ENCODE assay signal across 19 cellular contexts in genomic region chr16:23387666-23388065, GRCh38.
DNase-seq lines count a peak whose midpoint lies in the region; FAIRE-seq and TF ChIP-seq lines count a peak whose summit lies in the region.
"Had no signal": no experiment of that assay in that cellular context is flagged by ENCODE, and none has a peak within 500 bp of the region (broad histone marks: within the 10 kb centered on the region; RNA-seq: fewer than 3 reads in every experiment).

No MANE protein-coding gene starts in this region.

- H3K9me3 Mint-ChIP-seq in MCF 10A (ENCODE audit: unreplicated experiment): no peaks in the 10 kb centered on the region
- H3K9me3 Mint-ChIP-seq: CD4-positive, alpha-beta T cell; IgD-negative memory B cell had no signal

- intact Hi-C loops in MCF 10A (cut with micrococcal nuclease): no loop called here
- intact Hi-C loops in mammary epithelial cell (cut with micrococcal nuclease): no loop called here
- intact Hi-C loops in kidney (cut with DNase I): no loop called here
- intact Hi-C loops in PC-9 (cut with micrococcal nuclease; ENCODE audit: unreplicated experiment): no loop called here

- H3K4me1 Mint-ChIP-seq in MCF 10A (ENCODE audit: insufficient read depth, unreplicated experiment): peaks cover 22% of the 10 kb centered on the region
- H3K4me1 Mint-ChIP-seq: IgD-negative memory B cell had no signal

- BruUV-seq in MCF 10A (replicated peaks; lab: Mats Ljungman, UMichigan) (no TSS peak), mammary epithelial cell (replicated peaks; lab: Mats Ljungman, UMichigan) (no TSS peak), PC-9 (replicated peaks; lab: Mats Ljungman, UMichigan) (no TSS peak)

- H3K36me3 Mint-ChIP-seq in MCF 10A (ENCODE audit: insufficient read depth, unreplicated experiment): peaks cover 19% of the 10 kb centered on the region

- no peaks in the 10 kb centered on the region for H3K9me2 ChIP-seq in PC-9 (ENCODE audit: insufficient read depth)

- no peak for DNase-seq in MCF 10A (ENCODE audit: unreplicated experiment)
- DNase-seq in mammary epithelial cell: no peak
- DNase-seq in RWPE1 (ENCODE audit: low spot score): no peak
- peak; percentile 60 for DNase-seq in kidney
- no peak for DNase-seq in PC-9
- DNase-seq in CD1c-positive myeloid dendritic cell (ENCODE audit: extremely low spot score): no peak
- no peak for DNase-seq in activated CD4-positive, CD25-positive, alpha-beta regulatory T cell treated with anti-CD3 and anti-CD28 coated beads, Interleukin-2, amount 50 U/mL, for 72 hours
- DNase-seq: ACHN; CD4-positive, alpha-beta T cell; DMS153; DMS79 treated with DMSO at 0.1 percent for 48 hours; EL; GOT3 had no signal

- H4K20me1 ChIP-seq in mammary epithelial cell (ENCODE audit: insufficient read depth, low read length): no peaks in the 10 kb centered on the region
- H4K20me1 ChIP-seq in PC-9 (ENCODE audit: insufficient read depth): no peaks in the 10 kb centered on the region
- H4K20me1 ChIP-seq: BLaER1 treated with 17β-estradiol and CSF1 and Interleukin-3, amounts not matched to agents 10 nM and 100 nM had no signal

- H3F3A ChIP-seq in PC-9 (ENCODE audit: insufficient read depth, low read depth): no peaks in the 10 kb centered on the region

- CTCF ChIA-PET in MCF 10A (lab: Yijun Ruan, JAX): no interaction called here
- CTCF ChIA-PET in mammary epithelial cell (lab: Charles Lee; ENCODE audit: low non-redundant PET): no interaction called here
- CTCF ChIA-PET in RWPE1 (lab: Yijun Ruan, JAX): interaction anchor here (0.5 kb wide), 1 partner anchor 204 kb away, joined by 3 read pairs; no protein-coding TSS in a partner anchor
- CTCF ChIA-PET in PC-9 (lab: Charles Lee): no interaction called here

- peaks cover 5% of the 10 kb centered on the region for H3K4me1 ChIP-seq in mammary epithelial cell (ENCODE audit: insufficient read depth, low read length)
- H3K4me1 ChIP-seq in kidney (ENCODE audit: control insufficient read depth in 1 of 2, insufficient read depth in 1 of 2, low read depth in 1 of 2, low read length in 2 of 2): no peaks in the 10 kb centered on the region
- H3K4me1 ChIP-seq in PC-9 (replicated peaks; ENCODE audit: insufficient read depth): no peaks in the 10 kb centered on the region
- H3K4me1 ChIP-seq: BLaER1 treated with 17β-estradiol and CSF1 and Interleukin-3, amounts not matched to agents 10 nM and 100 nM; HAP-1 had no signal

- no peaks in the 10 kb centered on the region for H3K27me3 ChIP-seq in mammary epithelial cell (ENCODE audit: insufficient read depth, low read length)
- H3K27me3 ChIP-seq in PC-9 (ENCODE audit: insufficient read depth, low read depth): no peaks in the 10 kb centered on the region
- H3K27me3 ChIP-seq: BLaER1 treated with 17β-estradiol and CSF1 and Interleukin-3, amounts not matched to agents 10 nM and 100 nM had no signal

- H3K9me3 ChIP-seq in mammary epithelial cell (replicated peaks; ENCODE audit: insufficient read depth, low read length) (no peaks in the 10 kb centered on the region), kidney (ENCODE audit: control insufficient read depth in 1 of 2, low read length in 2 of 2) (no peaks in the 10 kb centered on the region), PC-9 (ENCODE audit: insufficient read depth, low read depth) (no peaks in the 10 kb centered on the region)
- H3K9me3 ChIP-seq: BLaER1 treated with 17β-estradiol and CSF1 and Interleukin-3, amounts not matched to agents 10 nM and 100 nM; HAP-1 had no signal

- in situ Hi-C loops in mammary epithelial cell (cut with MboI; ENCODE audit: low sequenced_read_pairs in 2 of 2): no loop called here

- H2AFZ ChIP-seq in mammary epithelial cell (ENCODE audit: low read depth, low read length): no peak overlapping the region
- H2AFZ ChIP-seq in PC-9: no peak overlapping the region

- TF ChIP-seq CTCF in MCF 10A (IDR thresholded peaks at IDR 0.05; ENCODE audit: unreplicated experiment) (no peak), mammary epithelial cell (conservative IDR thresholded peaks at IDR 0.05 in 1 of 2, IDR thresholded peaks at IDR 0.05 in 1 of 2; ENCODE audit: extremely low read depth in 1 of 2, insufficient read depth in 1 of 2, low read depth in 1 of 2, low read length in 2 of 2) (no peak), RWPE1 (conservative IDR thresholded peaks at IDR 0.05; ENCODE audit: low read depth) (no peak), kidney (IDR thresholded peaks at IDR 0.05; ENCODE audit: borderline replicate concordance, extremely low read depth, insufficient read depth) (no peak), PC-9 (conservative IDR thresholded peaks at IDR 0.05) (no peak)

- no peak overlapping the region for H3K9ac ChIP-seq in mammary epithelial cell (ENCODE audit: insufficient read depth, low read length)
- H3K9ac ChIP-seq in kidney (ENCODE audit: low read length in 2 of 2): no peak overlapping the region
- H3K9ac ChIP-seq: BLaER1 treated with 17β-estradiol and CSF1 and Interleukin-3, amounts not matched to agents 10 nM and 100 nM had no signal

- H3K4me3 ChIP-seq in mammary epithelial cell (replicated peaks in 1 of 3; ENCODE audit: insufficient read depth in 1 of 3, low read depth in 2 of 3, low read length in 3 of 3): no peak overlapping the region
- H3K4me3 ChIP-seq in kidney (ENCODE audit: low read length in 2 of 2): no peak overlapping the region
- no peak overlapping the region for H3K4me3 ChIP-seq in PC-9
- H3K4me3 ChIP-seq: BLaER1 treated with 17β-estradiol and CSF1 and Interleukin-3, amounts not matched to agents 10 nM and 100 nM; HAP-1 had no signal

- H3K27me3 Mint-ChIP-seq in MCF 10A (ENCODE audit: insufficient read depth, unreplicated experiment): no peaks in the 10 kb centered on the region
- H3K27me3 Mint-ChIP-seq: CD4-positive, alpha-beta T cell; IgD-negative memory B cell had no signal

- H3K4me2 ChIP-seq in mammary epithelial cell (ENCODE audit: insufficient read depth, low read depth, low read length) (no peak overlapping the region), PC-9 (no peak overlapping the region)
- H3K4me2 ChIP-seq: BLaER1 treated with 17β-estradiol and CSF1 and Interleukin-3, amounts not matched to agents 10 nM and 100 nM had no signal

- peak overlapping the region; percentile 88 for H3K27ac Mint-ChIP-seq in MCF 10A (ENCODE audit: low read depth, unreplicated experiment)
- H3K27ac Mint-ChIP-seq: CD4-positive, alpha-beta T cell; IgD-negative memory B cell had no signal

- H3K36me3 ChIP-seq in mammary epithelial cell (ENCODE audit: insufficient read depth, low read length): peaks cover 2% of the 10 kb centered on the region
- H3K36me3 ChIP-seq in kidney (ENCODE audit: control insufficient read depth in 1 of 2, insufficient read depth in 2 of 2, low read length in 2 of 2): peaks cover 14 to 31% of the 10 kb centered on the region in 2 donors
- H3K36me3 ChIP-seq in PC-9 (ENCODE audit: low read depth): no peaks in the 10 kb centered on the region; the same call in 1 of the 2 replicates

- dilution Hi-C loops in mammary epithelial cell (cut with HindIII; ENCODE audit: low sequenced_read_pairs): loop anchor here (5.0 kb wide), 3 partner anchors 35 to 105 kb away; no protein-coding TSS in a partner anchor

- 95% methylated on average over 6 of the region's 8 CpGs for WGBS in mammary epithelial cell (ENCODE audit: low coverage, missing lambda C conversion rate)

- POLR2A ChIA-PET in MCF 10A (lab: Yijun Ruan, JAX): interaction anchor here (0.7 to 0.9 kb wide), 3 partner anchors 8 to 25 kb away, joined by 3 read pairs; no protein-coding TSS in a partner anchor
- POLR2A ChIA-PET in RWPE1 (lab: Yijun Ruan, JAX; ENCODE audit: low non-redundant PET): no interaction called here
- POLR2A ChIA-PET in PC-9 (lab: Charles Lee; ENCODE audit: unreplicated experiment): no interaction called here

- no peak for FAIRE-seq in kidney (lab: Jason Lieb, UNC)
- FAIRE-seq: D721Med, G401.6, GM12891 had no signal

- H3K79me2 ChIP-seq in mammary epithelial cell (ENCODE audit: insufficient read depth, low read length): no peaks in the 10 kb centered on the region
- H3K79me2 ChIP-seq in PC-9 (ENCODE audit: low read depth): no peaks in the 10 kb centered on the region

- H3K27ac ChIP-seq in mammary epithelial cell (ENCODE audit: insufficient read depth, low read depth, low read length) (no peak overlapping the region), RWPE1 (0 out of 2 replicates have a peak overlapping the region, but pooled peaks have one; percentile 4), kidney (ENCODE audit: low read depth in 2 of 2, low read length in 2 of 2) (no peak overlapping the region), PC-9 (no peak overlapping the region)
- H3K27ac ChIP-seq: BLaER1 treated with 17β-estradiol and CSF1 and Interleukin-3, amounts not matched to agents 10 nM and 100 nM had no signal

- H3K4me3 Mint-ChIP-seq in MCF 10A (ENCODE audit: unreplicated experiment): no peak overlapping the region
- H3K4me3 Mint-ChIP-seq: CD4-positive, alpha-beta T cell; IgD-negative memory B cell had no signal
